10 cellular contexts compared by ENCODE assay signal in genomic region chr11:128493570-128493965, GRCh38.
DNase-seq lines count a peak whose midpoint lies in the region; ATAC-seq and TF ChIP-seq lines count a peak whose summit lies in the region.
"Had no signal": no experiment of that assay in that cellular context is flagged by ENCODE, and none has a peak within 500 bp of the region (broad histone marks: within the 10 kb centered on the region; RNA-seq: fewer than 3 reads in every experiment).

No MANE protein-coding gene starts in this region.

- POLR2A ChIA-PET in Caco-2 (lab: Charles Lee): no interaction called here

- no peak for TF ChIP-seq POLR2A in vagina (IDR thresholded peaks at IDR 0.05)

- H3K4me1 ChIP-seq in left ventricle myocardium inferior: peaks cover 100% of the 10 kb centered on the region
- peaks cover 78% of the 10 kb centered on the region for H3K4me1 ChIP-seq in vagina
- 0 out of 2 replicates have a peak, but pooled peaks cover 6% of the 10 kb centered on the region for H3K4me1 ChIP-seq in Caco-2

- H3K27ac ChIP-seq in left ventricle myocardium inferior (replicated peaks) (peak overlapping the region; percentile 97), vagina (peak overlapping the region; percentile 81)

- no peaks in the 10 kb centered on the region for H3K27me3 Mint-ChIP-seq in activated naive CD8-positive, alpha-beta T cell
- H3K27me3 Mint-ChIP-seq in naive B cell: no peaks in the 10 kb centered on the region
- no peaks in the 10 kb centered on the region for H3K27me3 Mint-ChIP-seq in Caco-2 (ENCODE audit: insufficient read depth, unreplicated experiment)

- peaks cover 97% of the 10 kb centered on the region for H3K4me1 Mint-ChIP-seq in activated naive CD8-positive, alpha-beta T cell (ENCODE audit: low read depth)
- peaks cover 75 to 96% (median 91%) of the 10 kb centered on the region in 3 donors for H3K4me1 Mint-ChIP-seq in naive B cell
- peaks cover 9% of the 10 kb centered on the region for H3K4me1 Mint-ChIP-seq in Caco-2 (ENCODE audit: low read depth, unreplicated experiment)

- H3K9me3 ChIP-seq in left ventricle myocardium inferior (replicated peaks): no peaks in the 10 kb centered on the region
- no peaks in the 10 kb centered on the region for H3K9me3 ChIP-seq in vagina
- H3K9me3 ChIP-seq in Caco-2: no peaks in the 10 kb centered on the region

- CTCF ChIA-PET in Caco-2 (lab: Charles Lee): no interaction called here

- TF ChIP-seq CTCF in left ventricle myocardium inferior (IDR thresholded peaks at IDR 0.05; ENCODE audit: borderline replicate concordance): no peak
- no peak for TF ChIP-seq CTCF in vagina (IDR thresholded peaks at IDR 0.05)
- TF ChIP-seq CTCF in Caco-2 (IDR thresholded peaks at IDR 0.05; ENCODE audit: insufficient read depth in 1 of 2, low read depth in 1 of 2, low read length in 1 of 2, severe bottlenecking in 1 of 2, unreplicated experiment in 1 of 2): no peak

- peaks cover 19% of the 10 kb centered on the region for H3K36me3 ChIP-seq in left ventricle myocardium inferior
- peaks cover 0 to 13% of the 10 kb centered on the region in 2 donors for H3K36me3 ChIP-seq in vagina
- no peaks in the 10 kb centered on the region for H3K36me3 ChIP-seq in Caco-2 (ENCODE audit: control insufficient read depth, insufficient read depth, low read length)

- H3K4me3 ChIP-seq in left ventricle myocardium inferior (no peak overlapping the region), vagina (no peak overlapping the region), Caco-2 (ENCODE audit: low read depth, low read length) (no peak overlapping the region)

- intact Hi-C loops in left ventricle myocardium inferior (cut with micrococcal nuclease): no loop called here
- intact Hi-C loops in cardiac septum (cut with DNase I): no loop called here
- intact Hi-C loops in vagina (cut with DNase I): no loop called here
- intact Hi-C loops in Caco-2 (cut with micrococcal nuclease; ENCODE audit: unreplicated experiment): no loop called here

- BruUV-seq in Caco-2 (replicated peaks; lab: Mats Ljungman, UMichigan): no TSS peak

- peaks cover 35% of the 10 kb centered on the region for H3K36me3 Mint-ChIP-seq in activated naive CD8-positive, alpha-beta T cell
- H3K36me3 Mint-ChIP-seq in naive B cell: peaks cover 37 to 40% of the 10 kb centered on the region in 2 donors
- H3K36me3 Mint-ChIP-seq in Caco-2 (ENCODE audit: insufficient read depth, unreplicated experiment): no peaks in the 10 kb centered on the region

- ATAC-seq in naive B cell (ENCODE audit: low read depth in 2 of 2): no peak
- ATAC-seq in GM21367 (IDR thresholded peaks at IDR 0.05; ENCODE audit: unreplicated experiment): no peak

- H3K9me3 Mint-ChIP-seq in activated naive CD8-positive, alpha-beta T cell (ENCODE audit: low read depth): no peaks in the 10 kb centered on the region
- no peaks in the 10 kb centered on the region for H3K9me3 Mint-ChIP-seq in naive B cell
- H3K9me3 Mint-ChIP-seq in Caco-2 (ENCODE audit: unreplicated experiment): no peaks in the 10 kb centered on the region

- no peak for DNase-seq in left ventricle myocardium inferior
- no peak for DNase-seq in cardiac septum (ENCODE audit: low spot score)
- DNase-seq in naive B cell: no peak
- DNase-seq in vagina (ENCODE audit: extremely low spot score in 2 of 2): no peak
- no peak for DNase-seq in Caco-2
- no peak for DNase-seq in LoVo (ENCODE audit: low spot score)
- DNase-seq: NCI-H187, small intestine had no signal

- H3K27me3 ChIP-seq in left ventricle myocardium inferior (ENCODE audit: low read depth) (no peaks in the 10 kb centered on the region), vagina (no peaks in the 10 kb centered on the region), Caco-2 (replicated peaks; ENCODE audit: control insufficient read depth, insufficient read depth, low read length) (no peaks in the 10 kb centered on the region)

- H3K4me3 Mint-ChIP-seq in activated naive CD8-positive, alpha-beta T cell: peak overlapping the region; percentile 81
- H3K4me3 Mint-ChIP-seq in naive B cell (peak overlapping the region in 6 of 8 donors; percentile 28 to 83 (median 37)), Caco-2 (ENCODE audit: unreplicated experiment) (no peak overlapping the region)

- H3K27ac Mint-ChIP-seq in activated naive CD8-positive, alpha-beta T cell: peak overlapping the region; percentile 99
- H3K27ac Mint-ChIP-seq in naive B cell (peak overlapping the region; percentile 54 to 95 (median 88)), Caco-2 (ENCODE audit: unreplicated experiment) (no peak overlapping the region)
